8 cellular contexts compared by ENCODE assay signal in the genomic region with DNA sequence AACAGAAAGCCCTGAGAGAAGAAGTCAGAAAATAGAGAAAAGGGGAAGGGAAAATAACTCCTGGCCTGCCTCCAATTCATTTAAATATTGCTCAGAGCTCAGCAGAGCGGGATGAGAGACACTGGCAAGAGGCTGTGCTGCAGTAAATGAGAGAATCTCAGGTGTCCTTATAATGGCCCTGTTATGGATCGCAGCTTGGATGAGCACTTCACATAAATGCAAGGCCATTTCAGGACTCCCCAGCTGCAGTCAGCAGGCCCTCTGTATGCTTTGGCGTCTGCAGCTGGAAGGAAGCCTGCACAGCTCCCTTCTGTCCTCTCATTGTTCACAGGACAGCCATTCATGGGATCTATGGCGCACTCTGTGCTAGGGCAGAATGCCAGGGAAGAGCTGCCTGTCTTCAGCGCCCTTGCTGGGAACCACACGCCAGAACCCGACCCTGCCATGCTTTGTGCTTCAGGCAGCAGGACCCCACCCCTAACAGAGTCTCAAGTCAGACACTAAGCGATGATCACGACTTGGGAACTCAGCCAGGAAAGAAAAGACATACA. TPM values are rescaled to one million over a fixed set of nuclear protein-coding genes. Genes with fewer than 3 reads are reported as not detected.
DNase-seq lines count a peak whose midpoint lies in the region; ATAC-seq lines count a peak whose summit lies in the region.

No MANE protein-coding gene starts in this region.

- peak overlapping the region; percentile 51 for H3K27ac ChIP-seq in angular gyrus (ENCODE audit: low read depth, low read length)

- H3K4me3 ChIP-seq in H7 (ENCODE audit: insufficient read depth, low read depth, low read length), result no peak overlapping the region

- peak; percentile 39 for DNase-seq in GF-D8 (lab: John Stamatoyannopoulos, UW)
- peak; percentile 83 for DNase-seq in NCI-H2029 treated with DMSO at 0.1 percent for 48 hours (lab: John Stamatoyannopoulos, UW)
- peak; percentile 18 to 92 (median 71) for DNase-seq in hypothalamus (lab: John Stamatoyannopoulos, UW)
- peak; percentile 97 for DNase-seq in superior temporal gyrus (ENCODE audit: extremely low spot score)
- no peak for DNase-seq in H7
- no peak for DNase-seq in stimulated activated CD4-positive, alpha-beta T cell treated with anti-CD3 and anti-CD28 coated beads, Interleukin-4, amount 100 ng/mL, for 1 hour

- H3K36me3 ChIP-seq in H7 (replicated peaks; ENCODE audit: control insufficient read depth, insufficient read depth, low read length), result no peaks in the 10 kb centered on the region

- H3K27me3 ChIP-seq in H7 (ENCODE audit: control insufficient read depth, insufficient read depth, low read length), result no peaks in the 10 kb centered on the region

- peak; percentile 88 for ATAC-seq in HG02678 (IDR thresholded peaks at IDR 0.05; ENCODE audit: unreplicated experiment)

RNA-seq across cellular contexts. Expression of a gene that starts 20.7 kb away (rescaled TPM):
- 18.0 and 19.8 TPM in 2 replicates for total RNA-seq in H7 (2014; rRNA removed; shearing (Covaris generic))

RNA-seq across cellular contexts. Expression of a gene that starts 46.7 kb away (rescaled TPM):
- 32.8 and 34.6 TPM in 2 replicates for total RNA-seq in H7 (2014; rRNA removed; shearing (Covaris generic))

RNA-seq across cellular contexts. Expression of a gene that starts 46.9 kb away (rescaled TPM):
- 35.4 and 37.5 TPM in 2 replicates for total RNA-seq in H7 (2014; rRNA removed; shearing (Covaris generic))

Comparison
In these comparisons a context has a peak if more than half of its experiments do, and no peak if none do; other contexts are left out.
1. DNase-seq: peak in GF-D8 (single experiment), NCI-H2029 treated with DMSO at 0.1 percent for 48 hours (single experiment), hypothalamus (51 of 51) and superior temporal gyrus (single experiment); none in H7 (single experiment) and stimulated activated CD4-positive, alpha-beta T cell treated with anti-CD3 and anti-CD28 coated beads, Interleukin-4, amount 100 ng/mL, for 1 hour (single experiment).